In the genomic region with DNA sequence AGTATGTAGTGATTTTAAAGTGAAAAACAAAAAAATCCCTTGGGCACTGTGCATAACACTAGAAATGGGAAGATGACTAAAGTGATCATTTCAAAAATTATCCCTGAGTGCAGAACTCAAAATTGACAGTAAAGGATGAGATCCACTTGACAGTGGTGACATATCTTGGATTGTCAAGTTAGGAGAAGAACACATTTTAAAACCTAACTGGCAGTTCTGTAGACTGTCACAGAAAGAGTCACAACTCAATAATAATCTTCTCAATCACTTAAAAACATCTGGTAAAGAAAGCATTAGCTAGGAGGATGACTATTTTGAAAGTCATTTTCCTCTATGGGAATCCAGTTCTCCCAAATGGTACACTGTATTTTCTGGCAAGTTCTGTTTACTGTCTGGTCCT, we compare ENCODE assay signal across 1 cellular context.
TF ChIP-seq lines count a peak whose summit lies in the region.

No MANE protein-coding gene starts in this region.

TF ChIP-seq in K562, 482 proteins besides CTCF, POLR2A, EP300 and RAD21 (continued from another document):
- TF ChIP-seq, protein P1, sequence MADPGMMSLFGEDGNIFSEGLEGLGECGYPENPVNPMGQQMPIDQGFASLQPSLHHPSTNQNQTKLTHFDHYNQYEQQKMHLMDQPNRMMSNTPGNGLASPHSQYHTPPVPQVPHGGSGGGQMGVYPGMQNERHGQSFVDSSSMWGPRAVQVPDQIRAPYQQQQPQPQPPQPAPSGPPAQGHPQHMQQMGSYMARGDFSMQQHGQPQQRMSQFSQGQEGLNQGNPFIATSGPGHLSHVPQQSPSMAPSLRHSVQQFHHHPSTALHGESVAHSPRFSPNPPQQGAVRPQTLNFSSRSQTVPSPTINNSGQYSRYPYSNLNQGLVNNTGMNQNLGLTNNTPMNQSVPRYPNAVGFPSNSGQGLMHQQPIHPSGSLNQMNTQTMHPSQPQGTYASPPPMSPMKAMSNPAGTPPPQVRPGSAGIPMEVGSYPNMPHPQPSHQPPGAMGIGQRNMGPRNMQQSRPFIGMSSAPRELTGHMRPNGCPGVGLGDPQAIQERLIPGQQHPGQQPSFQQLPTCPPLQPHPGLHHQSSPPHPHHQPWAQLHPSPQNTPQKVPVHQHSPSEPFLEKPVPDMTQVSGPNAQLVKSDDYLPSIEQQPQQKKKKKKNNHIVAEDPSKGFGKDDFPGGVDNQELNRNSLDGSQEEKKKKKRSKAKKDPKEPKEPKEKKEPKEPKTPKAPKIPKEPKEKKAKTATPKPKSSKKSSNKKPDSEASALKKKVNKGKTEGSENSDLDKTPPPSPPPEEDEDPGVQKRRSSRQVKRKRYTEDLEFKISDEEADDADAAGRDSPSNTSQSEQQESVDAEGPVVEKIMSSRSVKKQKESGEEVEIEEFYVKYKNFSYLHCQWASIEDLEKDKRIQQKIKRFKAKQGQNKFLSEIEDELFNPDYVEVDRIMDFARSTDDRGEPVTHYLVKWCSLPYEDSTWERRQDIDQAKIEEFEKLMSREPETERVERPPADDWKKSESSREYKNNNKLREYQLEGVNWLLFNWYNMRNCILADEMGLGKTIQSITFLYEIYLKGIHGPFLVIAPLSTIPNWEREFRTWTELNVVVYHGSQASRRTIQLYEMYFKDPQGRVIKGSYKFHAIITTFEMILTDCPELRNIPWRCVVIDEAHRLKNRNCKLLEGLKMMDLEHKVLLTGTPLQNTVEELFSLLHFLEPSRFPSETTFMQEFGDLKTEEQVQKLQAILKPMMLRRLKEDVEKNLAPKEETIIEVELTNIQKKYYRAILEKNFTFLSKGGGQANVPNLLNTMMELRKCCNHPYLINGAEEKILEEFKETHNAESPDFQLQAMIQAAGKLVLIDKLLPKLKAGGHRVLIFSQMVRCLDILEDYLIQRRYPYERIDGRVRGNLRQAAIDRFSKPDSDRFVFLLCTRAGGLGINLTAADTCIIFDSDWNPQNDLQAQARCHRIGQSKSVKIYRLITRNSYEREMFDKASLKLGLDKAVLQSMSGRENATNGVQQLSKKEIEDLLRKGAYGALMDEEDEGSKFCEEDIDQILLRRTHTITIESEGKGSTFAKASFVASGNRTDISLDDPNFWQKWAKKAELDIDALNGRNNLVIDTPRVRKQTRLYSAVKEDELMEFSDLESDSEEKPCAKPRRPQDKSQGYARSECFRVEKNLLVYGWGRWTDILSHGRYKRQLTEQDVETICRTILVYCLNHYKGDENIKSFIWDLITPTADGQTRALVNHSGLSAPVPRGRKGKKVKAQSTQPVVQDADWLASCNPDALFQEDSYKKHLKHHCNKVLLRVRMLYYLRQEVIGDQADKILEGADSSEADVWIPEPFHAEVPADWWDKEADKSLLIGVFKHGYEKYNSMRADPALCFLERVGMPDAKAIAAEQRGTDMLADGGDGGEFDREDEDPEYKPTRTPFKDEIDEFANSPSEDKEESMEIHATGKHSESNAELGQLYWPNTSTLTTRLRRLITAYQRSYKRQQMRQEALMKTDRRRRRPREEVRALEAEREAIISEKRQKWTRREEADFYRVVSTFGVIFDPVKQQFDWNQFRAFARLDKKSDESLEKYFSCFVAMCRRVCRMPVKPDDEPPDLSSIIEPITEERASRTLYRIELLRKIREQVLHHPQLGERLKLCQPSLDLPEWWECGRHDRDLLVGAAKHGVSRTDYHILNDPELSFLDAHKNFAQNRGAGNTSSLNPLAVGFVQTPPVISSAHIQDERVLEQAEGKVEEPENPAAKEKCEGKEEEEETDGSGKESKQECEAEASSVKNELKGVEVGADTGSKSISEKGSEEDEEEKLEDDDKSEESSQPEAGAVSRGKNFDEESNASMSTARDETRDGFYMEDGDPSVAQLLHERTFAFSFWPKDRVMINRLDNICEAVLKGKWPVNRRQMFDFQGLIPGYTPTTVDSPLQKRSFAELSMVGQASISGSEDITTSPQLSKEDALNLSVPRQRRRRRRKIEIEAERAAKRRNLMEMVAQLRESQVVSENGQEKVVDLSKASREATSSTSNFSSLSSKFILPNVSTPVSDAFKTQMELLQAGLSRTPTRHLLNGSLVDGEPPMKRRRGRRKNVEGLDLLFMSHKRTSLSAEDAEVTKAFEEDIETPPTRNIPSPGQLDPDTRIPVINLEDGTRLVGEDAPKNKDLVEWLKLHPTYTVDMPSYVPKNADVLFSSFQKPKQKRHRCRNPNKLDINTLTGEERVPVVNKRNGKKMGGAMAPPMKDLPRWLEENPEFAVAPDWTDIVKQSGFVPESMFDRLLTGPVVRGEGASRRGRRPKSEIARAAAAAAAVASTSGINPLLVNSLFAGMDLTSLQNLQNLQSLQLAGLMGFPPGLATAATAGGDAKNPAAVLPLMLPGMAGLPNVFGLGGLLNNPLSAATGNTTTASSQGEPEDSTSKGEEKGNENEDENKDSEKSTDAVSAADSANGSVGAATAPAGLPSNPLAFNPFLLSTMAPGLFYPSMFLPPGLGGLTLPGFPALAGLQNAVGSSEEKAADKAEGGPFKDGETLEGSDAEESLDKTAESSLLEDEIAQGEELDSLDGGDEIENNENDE (IDR thresholded peaks at IDR 0.05; ENCODE audit: low read depth, low read length) = no peak
